ENCODE assay signal across 3 cellular contexts in genomic region chrX:46375831-46376230, GRCh38.
TF ChIP-seq lines count a peak whose summit lies in the region.

No MANE protein-coding gene starts in this region.

TF ChIP-seq in HCT116, 20 proteins besides CTCF, POLR2A, EP300 and RAD21:
- no peak for TF ChIP-seq REST (IDR thresholded peaks at IDR 0.05; ENCODE audit: low read depth)
- TF ChIP-seq MAX (IDR thresholded peaks at IDR 0.05) = no peak
- TF ChIP-seq ZFX (IDR thresholded peaks at IDR 0.05) = no peak
- no peak for TF ChIP-seq CBX3 (IDR thresholded peaks at IDR 0.05; ENCODE audit: low read depth)
- TF ChIP-seq SRF (IDR thresholded peaks at IDR 0.05; ENCODE audit: low read depth) = no peak
- TF ChIP-seq JUND (IDR thresholded peaks at IDR 0.05) = 0 out of 2 replicates have a peak, but pooled peaks have one; percentile 7
- TF ChIP-seq YY1 (IDR thresholded peaks at IDR 0.05; ENCODE audit: extremely low read depth, insufficient replicate concordance, low read depth, low read length) = no peak
- TF ChIP-seq ELF1 (IDR thresholded peaks at IDR 0.05; ENCODE audit: borderline replicate concordance, low read depth) = no peak
- TF ChIP-seq FOSL1 (IDR thresholded peaks at IDR 0.05; ENCODE audit: low read depth) = no peak
- TF ChIP-seq SP1 (IDR thresholded peaks at IDR 0.05; ENCODE audit: low read depth) = 0 out of 2 replicates have a peak, but pooled peaks have one; percentile 12
- no peak for TF ChIP-seq EZH2 (IDR thresholded peaks at IDR 0.05)
- no peak for TF ChIP-seq POLR2AphosphoS5 (IDR thresholded peaks at IDR 0.05; ENCODE audit: low read depth, low read length)

TF ChIP-seq in WTC11, 78 proteins besides CTCF, POLR2A, EP300 and RAD21:
- TF ChIP-seq STAT6 (CRISPR knock-in tag; conservative IDR thresholded peaks at IDR 0.05; ENCODE audit: low read depth) (no peak), ZNF219 (CRISPR knock-in tag; IDR thresholded peaks at IDR 0.05; ENCODE audit: borderline replicate concordance) (no peak), MXD4 (CRISPR knock-in tag; IDR thresholded peaks at IDR 0.05; ENCODE audit: borderline replicate concordance) (no peak), NFATC4 (CRISPR knock-in tag; IDR thresholded peaks at IDR 0.05) (no peak), ELF4 (CRISPR knock-in tag; IDR thresholded peaks at IDR 0.05; ENCODE audit: low read depth) (no peak), ZNF512 (CRISPR knock-in tag; IDR thresholded peaks at IDR 0.05; ENCODE audit: borderline replicate concordance) (no peak), FOXP4 (CRISPR knock-in tag; IDR thresholded peaks at IDR 0.05) (no peak), NR2C2 (CRISPR knock-in tag; IDR thresholded peaks at IDR 0.05) (no peak), ZBTB43 (CRISPR knock-in tag; IDR thresholded peaks at IDR 0.05) (no peak), NFYB (CRISPR knock-in tag; conservative IDR thresholded peaks at IDR 0.05; ENCODE audit: low read depth) (no peak), PREB (CRISPR knock-in tag; IDR thresholded peaks at IDR 0.05; ENCODE audit: borderline replicate concordance) (no peak), USF2 (CRISPR knock-in tag; IDR thresholded peaks at IDR 0.05) (no peak)

TF ChIP-seq in SK-N-SH treated with all-trans-retinoic acid at 6 μM for 48 hours, 23 proteins besides CTCF, POLR2A, EP300 and RAD21 (continued from another document):
- TF ChIP-seq CSRNP3 (CRISPR knock-in tag; IDR thresholded peaks at IDR 0.05) (no peak), BACH2 (CRISPR knock-in tag; IDR thresholded peaks at IDR 0.05; ENCODE audit: borderline replicate concordance) (no peak), CREB5 (CRISPR knock-in tag; IDR thresholded peaks at IDR 0.05; ENCODE audit: low read depth) (no peak), CSDC2 (CRISPR knock-in tag; IDR thresholded peaks at IDR 0.05) (no peak), GLIS3 (CRISPR knock-in tag; IDR thresholded peaks at IDR 0.05) (no peak), SNAI2 (CRISPR knock-in tag; IDR thresholded peaks at IDR 0.05) (no peak), PPARA (CRISPR knock-in tag; IDR thresholded peaks at IDR 0.05; ENCODE audit: borderline replicate concordance) (no peak), ZFP30 (CRISPR knock-in tag; IDR thresholded peaks at IDR 0.05) (no peak), TSHZ2 (CRISPR knock-in tag; IDR thresholded peaks at IDR 0.05) (no peak), PATZ1 (CRISPR knock-in tag; IDR thresholded peaks at IDR 0.05; ENCODE audit: borderline replicate concordance) (no peak)
TF ChIP-seq in SK-N-SH treated with all-trans-retinoic acid at 6 μM for 48 hours: peak in this region for 0.
